ENCODE assay signal across 8 cellular contexts in genomic region chr21:28336299-28336698, GRCh38.
A peak's percentile ranks its signal among the peaks of the same experiment; 100 is the strongest.
DNase-seq lines count a peak whose midpoint lies in the region; ATAC-seq, FAIRE-seq and TF ChIP-seq lines count a peak whose summit lies in the region.

No MANE protein-coding gene starts in this region.

- ATAC-seq in upper lobe of left lung (ENCODE audit: low FRiP score in 2 of 2): peak in 1 of 2 donors; percentile 50
- ATAC-seq in HG02973 (IDR thresholded peaks at IDR 0.05; ENCODE audit: unreplicated experiment): no peak

- TF ChIP-seq POLR2A in breast epithelium (IDR thresholded peaks at IDR 0.05) (no peak), adrenal gland (IDR thresholded peaks at IDR 0.05) (no peak), upper lobe of left lung (IDR thresholded peaks at IDR 0.05) (no peak)

- H3K4me1 ChIP-seq in breast epithelium (no peaks in the 10 kb centered on the region), adrenal gland (replicated peaks in 1 of 2) (peaks cover 0 to 4% of the 10 kb centered on the region in 2 donors), upper lobe of left lung (peaks cover 0 to 19% (median 5%) of the 10 kb centered on the region in 4 donors)

- DNase-seq in MCF 10A (ENCODE audit: unreplicated experiment) (peak; percentile 47), breast epithelium (ENCODE audit: low spot score in 2 of 2) (no peak), adrenal gland (peak in 3 of 7 donors; percentile 3 to 22 (median 16)), iPS-NIHi7 (ENCODE audit: extremely low spot score) (peak; percentile 26), upper lobe of left lung (no peak), urothelium cell line (ENCODE audit: low spot score) (no peak)
- no peak for DNase-seq in activated CD4-positive, alpha-beta T cell treated with anti-CD3 and anti-CD28 coated beads for 4 hours

- TF ChIP-seq EP300 in upper lobe of left lung (IDR thresholded peaks at IDR 0.05): no peak

- H3K27ac Mint-ChIP-seq in MCF 10A (ENCODE audit: low read depth, unreplicated experiment): no peak overlapping the region

- H3K27ac ChIP-seq in breast epithelium (no peak overlapping the region), adrenal gland (no peak overlapping the region), upper lobe of left lung (no peak overlapping the region)

- no peaks in the 10 kb centered on the region for H3K9me3 Mint-ChIP-seq in MCF 10A (ENCODE audit: unreplicated experiment)

- no peaks in the 10 kb centered on the region for H3K9me3 ChIP-seq in breast epithelium
- no peaks in the 10 kb centered on the region for H3K9me3 ChIP-seq in adrenal gland (replicated peaks in 1 of 3)
- no peaks in the 10 kb centered on the region for H3K9me3 ChIP-seq in upper lobe of left lung

- H3K36me3 ChIP-seq in breast epithelium: no peaks in the 10 kb centered on the region
- H3K36me3 ChIP-seq in adrenal gland (replicated peaks in 1 of 2): no peaks in the 10 kb centered on the region
- no peaks in the 10 kb centered on the region for H3K36me3 ChIP-seq in upper lobe of left lung

- intact Hi-C loops in MCF 10A (cut with micrococcal nuclease) (loop anchor here (1.0 to 5.0 kb wide), 8 partner anchors 181 to 1569 kb away; no protein-coding TSS in a partner anchor), breast epithelium (cut with DNase I; ENCODE audit: low total_unique reads) (no loop called here), adrenal gland (cut with DNase I) (loop anchor here in 1 of 2 donors (10.0 kb wide), 1 partner anchor 1481 kb away; no protein-coding TSS in a partner anchor)

- WGBS in adrenal gland, 4 donors: 2 to 8% (median 5%) methylated on average over 3 of the region's 3 CpGs
- 4% methylated on average over 3 of the region's 3 CpGs for WGBS in upper lobe of left lung, 2 donors

- no TSS peak for BruUV-seq in MCF 10A (replicated peaks; lab: Mats Ljungman, UMichigan)

- no peaks in the 10 kb centered on the region for H3K36me3 Mint-ChIP-seq in MCF 10A (ENCODE audit: insufficient read depth, unreplicated experiment)

- POLR2A ChIA-PET in MCF 10A (lab: Yijun Ruan, JAX): interaction anchor here (1.0 kb wide), 1 partner anchor 368 kb away, joined by 4 read pairs; no protein-coding TSS in a partner anchor

- TF ChIP-seq CTCF in MCF 10A (IDR thresholded peaks at IDR 0.05; ENCODE audit: unreplicated experiment): peak; percentile 46
- peak in 1 of 3 donors; percentile 35 for TF ChIP-seq CTCF in breast epithelium (IDR thresholded peaks at IDR 0.05)
- peak in 5 of 6 experiments; percentile 23 to 53 (median 33) for TF ChIP-seq CTCF in adrenal gland (IDR thresholded peaks at IDR 0.05)
- TF ChIP-seq CTCF in upper lobe of left lung (IDR thresholded peaks at IDR 0.05): peak in 4 of 6 experiments; percentile 27 to 48 (median 38)

- H3K4me3 ChIP-seq in breast epithelium (no peak overlapping the region), adrenal gland (no peak overlapping the region), upper lobe of left lung (no peak overlapping the region)

- no peak for FAIRE-seq in urothelium cell line (lab: Jason Lieb, UNC)

- H3K4me1 Mint-ChIP-seq in MCF 10A (ENCODE audit: insufficient read depth, unreplicated experiment): peaks cover 6% of the 10 kb centered on the region

- no peak overlapping the region for H3K4me3 Mint-ChIP-seq in MCF 10A (ENCODE audit: unreplicated experiment)

- no peaks in the 10 kb centered on the region for H3K27me3 Mint-ChIP-seq in MCF 10A (ENCODE audit: insufficient read depth, unreplicated experiment)

- CTCF ChIA-PET in MCF 10A (lab: Yijun Ruan, JAX): interaction anchor here (0.6 to 7.2 kb wide), 34 partner anchors 10 to 1490 kb away, joined by 3 to 121 read pairs (median 4); partner anchors contain the start of gene ADAMTS1

- H3K27me3 ChIP-seq in breast epithelium (no peaks in the 10 kb centered on the region), adrenal gland (no peaks in the 10 kb centered on the region), upper lobe of left lung (no peaks in the 10 kb centered on the region)

Comparison
In these comparisons a context has a peak if more than half of its experiments do, and no peak if none do; other contexts are left out.
1. DNase-seq: peak in MCF 10A (single experiment) and iPS-NIHi7 (single experiment); none in breast epithelium (0 of 2), upper lobe of left lung (0 of 2), urothelium cell line (single experiment) and activated CD4-positive, alpha-beta T cell treated with anti-CD3 and anti-CD28 coated beads for 4 hours (0 of 2).